In genomic region chr2:223053431-223054192, GRCh38 we compare ENCODE assay signal across 12 cellular contexts. TPM values are rescaled to one million over a fixed set of nuclear protein-coding genes. Genes with fewer than 3 reads are reported as not detected.
DNase-seq lines count a peak whose midpoint lies in the region; ATAC-seq, FAIRE-seq and TF ChIP-seq lines count a peak whose summit lies in the region.
"Had no signal": no experiment of that assay in that cellular context is flagged by ENCODE, and none has a peak within 500 bp of the region (broad histone marks: within the 10 kb centered on the region; RNA-seq: fewer than 3 reads in every experiment).

No MANE protein-coding gene starts in this region.

- no peaks in the 10 kb centered on the region for H3K36me3 ChIP-seq in SJSA1
- no peaks in the 10 kb centered on the region for H3K36me3 ChIP-seq in H1 (ENCODE audit: control insufficient read depth in 2 of 4, insufficient read depth in 4 of 4, low read length in 3 of 4)
- no peaks in the 10 kb centered on the region for H3K36me3 ChIP-seq in thyroid gland

- no peaks in the 10 kb centered on the region for H4K20me1 ChIP-seq in H1 (replicated peaks in 1 of 2; ENCODE audit: control insufficient read depth in 1 of 2, insufficient read depth in 2 of 2, low read length in 2 of 2)

- no peak for TF ChIP-seq POLR2A in H1 (IDR thresholded peaks at IDR 0.05; ENCODE audit: control extremely low read depth in 1 of 2, low read depth in 2 of 2, low read length in 2 of 2)
- TF ChIP-seq POLR2A in thyroid gland (IDR thresholded peaks at IDR 0.05): peak in 1 of 2 donors; percentile 48

- H2AK5ac ChIP-seq in H1 (ENCODE audit: low read depth, low read length): no peak overlapping the region

- H4K8ac ChIP-seq in H1 (ENCODE audit: extremely low read depth, insufficient read depth, low read length): no peak overlapping the region

- H3K4me1 Mint-ChIP-seq in nephron: peaks cover 74% of the 10 kb centered on the region
- H3K4me1 Mint-ChIP-seq in activated T-helper 17 cell treated with anti-CD3 and anti-CD28 coated beads, Interleukin-2, amount 50 U/mL, for 72 hours: no peaks in the 10 kb centered on the region

- H2BK120ac ChIP-seq in H1 (replicated peaks; ENCODE audit: low read depth, low read length): no peak overlapping the region

- H4K91ac ChIP-seq in H1 (replicated peaks; ENCODE audit: insufficient read length, low read length): no peak overlapping the region

- no peaks in the 10 kb centered on the region for H3K27me3 Mint-ChIP-seq in nephron (ENCODE audit: low read depth)
- H3K27me3 Mint-ChIP-seq in activated T-helper 17 cell treated with anti-CD3 and anti-CD28 coated beads, Interleukin-2, amount 50 U/mL, for 72 hours: peaks cover 21% of the 10 kb centered on the region

- DNase-seq in SJSA1 (ENCODE audit: low read depth in 1 of 2, low spot score in 2 of 2): no peak
- DNase-seq in H1 (ENCODE audit: low read depth in 1 of 2, low spot score in 2 of 2): no peak
- DNase-seq in thyroid gland: peak; percentile 34 to 35
- no peak for DNase-seq in NOMO-1 (lab: John Stamatoyannopoulos, UW; ENCODE audit: unreplicated experiment in 2 of 2)
- DNase-seq in activated gamma-delta T cell (lab: John Stamatoyannopoulos, UW): no peak
- DNase-seq: Kasumi-1, midbrain, NCI-H510A had no signal

- H3K4me3 ChIP-seq in SJSA1 (peak overlapping the region; percentile 42), H1 (ENCODE audit: extremely low read depth in 1 of 4, insufficient read depth in 2 of 4, low read depth in 3 of 4, low read length in 4 of 4) (no peak overlapping the region), thyroid gland (replicated peaks in 1 of 3) (peak overlapping the region; percentile 2 to 36 (median 28))

- H3K9me3 ChIP-seq in SJSA1 (replicated peaks): no peaks in the 10 kb centered on the region
- H3K9me3 ChIP-seq in H1 (ENCODE audit: insufficient read depth in 2 of 2, low read depth in 1 of 2, low read length in 1 of 2): no peaks in the 10 kb centered on the region
- H3K9me3 ChIP-seq in thyroid gland: no peaks in the 10 kb centered on the region

- no peak overlapping the region for H3K56ac ChIP-seq in H1 (replicated peaks; ENCODE audit: insufficient read length, low read depth, low read length)

- no peak overlapping the region for H3K4me2 ChIP-seq in H1 (ENCODE audit: insufficient read depth in 1 of 2, low read depth in 2 of 2, low read length in 2 of 2)

- TF ChIP-seq CTCF in H1 (IDR thresholded peaks at IDR 0.05; ENCODE audit: control extremely low read depth in 1 of 3, insufficient read depth in 1 of 3, low read depth in 1 of 3, low read length in 3 of 3): no peak
- no peak for TF ChIP-seq CTCF in nephron (IDR thresholded peaks at IDR 0.05; ENCODE audit: unreplicated experiment in 3 of 3)
- no peak for TF ChIP-seq CTCF in thyroid gland (IDR thresholded peaks at IDR 0.05)

- no peaks in the 10 kb centered on the region for H3K23me2 ChIP-seq in H1 (ENCODE audit: low read depth, low read length)

- H2AFZ ChIP-seq in H1 (ENCODE audit: low read length): 0 out of 2 replicates have a peak overlapping the region, but pooled peaks have one; percentile 49

- no peak overlapping the region for H2BK12ac ChIP-seq in H1 (ENCODE audit: low read depth, low read length)

- no peak overlapping the region for H3K23ac ChIP-seq in H1 (ENCODE audit: insufficient read length)

- H4K5ac ChIP-seq in H1 (ENCODE audit: insufficient read length, low read depth, low read length): no peak overlapping the region

- H3K14ac ChIP-seq in H1 (ENCODE audit: insufficient read length): no peak overlapping the region

- no peak overlapping the region for H2BK20ac ChIP-seq in H1 (ENCODE audit: low read length)

- no peak for TF ChIP-seq EP300 in H1 (IDR thresholded peaks at IDR 0.05; ENCODE audit: borderline replicate concordance in 1 of 2, low read depth in 2 of 2, low read length in 2 of 2)

- peak overlapping the region; percentile 90 to 97 (median 93) for H3K27ac Mint-ChIP-seq in nephron
- no peak overlapping the region for H3K27ac Mint-ChIP-seq in activated T-helper 17 cell treated with anti-CD3 and anti-CD28 coated beads, Interleukin-2, amount 50 U/mL, for 72 hours

- H3K79me1 ChIP-seq in H1 (ENCODE audit: low read depth, low read length): no peaks in the 10 kb centered on the region

- no peak for ATAC-seq in activated T-helper 17 cell treated with anti-CD3 and anti-CD28 coated beads, Interleukin-2, amount 50 U/mL, for 72 hours (replicated peaks)

- H2BK5ac ChIP-seq in H1 (ENCODE audit: low read depth, low read length): no peak overlapping the region

- no peaks in the 10 kb centered on the region for H3K9me3 Mint-ChIP-seq in nephron
- no peaks in the 10 kb centered on the region for H3K9me3 Mint-ChIP-seq in activated T-helper 17 cell treated with anti-CD3 and anti-CD28 coated beads, Interleukin-2, amount 50 U/mL, for 72 hours

- H3K27me3 ChIP-seq in SJSA1 (replicated peaks): no peaks in the 10 kb centered on the region
- H3K27me3 ChIP-seq in H1 (replicated peaks in 1 of 4; ENCODE audit: control insufficient read depth in 3 of 4, extremely low read depth in 1 of 4, insufficient read depth in 3 of 4, low read length in 3 of 4): no peaks in the 10 kb centered on the region
- H3K27me3 ChIP-seq in thyroid gland: no peaks in the 10 kb centered on the region

- no peak for FAIRE-seq in H1 (lab: Jason Lieb, UNC)
- FAIRE-seq: GM18507 had no signal

- H3K79me2 ChIP-seq in H1 (ENCODE audit: control insufficient read depth in 1 of 2, insufficient read depth in 2 of 2, low read length in 2 of 2): no peaks in the 10 kb centered on the region

- no peak overlapping the region for H3K4ac ChIP-seq in H1 (replicated peaks; ENCODE audit: insufficient read length, low read depth, low read length)

- intact Hi-C loops in thyroid gland (cut with DNase I): loop anchor here (10.0 kb wide), 1 partner anchor 69 kb away; no protein-coding TSS in a partner anchor

- POLR2A ChIA-PET in H1 (lab: Charles Lee; ENCODE audit: partially characterized antibody): no interaction called here

- H3K36me3 Mint-ChIP-seq in nephron (ENCODE audit: low read depth): peaks cover 12% of the 10 kb centered on the region
- H3K36me3 Mint-ChIP-seq in activated T-helper 17 cell treated with anti-CD3 and anti-CD28 coated beads, Interleukin-2, amount 50 U/mL, for 72 hours (ENCODE audit: low read depth): no peaks in the 10 kb centered on the region

- peak overlapping the region; percentile 70 for H3K27ac ChIP-seq in SJSA1
- no peak overlapping the region for H3K27ac ChIP-seq in H1 (ENCODE audit: low read depth, low read length)
- H3K27ac ChIP-seq in thyroid gland: peak overlapping the region; percentile 77 to 99 (median 89)

- no peak overlapping the region for H3K9ac ChIP-seq in H1 (replicated peaks in 1 of 4; ENCODE audit: extremely low read depth in 1 of 4, low read depth in 3 of 4, low read length in 3 of 4)

- H3K18ac ChIP-seq in H1 (ENCODE audit: extremely low read depth, low read length): no peak overlapping the region

- no peak overlapping the region for H2BK15ac ChIP-seq in H1 (ENCODE audit: low read length)

- no peak for TF ChIP-seq RAD21 in H1 (IDR thresholded peaks at IDR 0.05 in 1 of 2, conservative IDR thresholded peaks at IDR 0.05 in 1 of 2; ENCODE audit: low read depth in 2 of 2, low read length in 2 of 2)

- peak overlapping the region; percentile 78 to 90 (median 86) for H3K4me3 Mint-ChIP-seq in nephron
- no peak overlapping the region for H3K4me3 Mint-ChIP-seq in activated T-helper 17 cell treated with anti-CD3 and anti-CD28 coated beads, Interleukin-2, amount 50 U/mL, for 72 hours

- WGBS in H1 (ENCODE audit: extremely low coverage in 1 of 2, insufficient coverage in 1 of 2, insufficient read length in 1 of 2, insufficient replicate concordance in 2 of 2, low coverage in 1 of 2, low lambda C conversion rate in 2 of 2, missing lambda C conversion rate in 1 of 2), 2 experiments: 93% methylated on average over 16 of the region's 16 CpGs; no CpG with 5 or more reads in 1 of the 2 experiments
- 47 to 53% methylated on average over 8 to 12 of the region's 16 CpGs for WGBS in thyroid gland, 2 donors

- H3K4me1 ChIP-seq in SJSA1 (replicated peaks) (peaks cover 50% of the 10 kb centered on the region), H1 (replicated peaks in 1 of 4; ENCODE audit: control insufficient read depth in 3 of 4, insufficient read depth in 4 of 4, low read length in 3 of 4) (peaks cover 2 to 15% (median 7%) of the 10 kb centered on the region in 4 experiments; a peak in 5 of 7 replicates), thyroid gland (peaks cover 39 to 41% of the 10 kb centered on the region in 2 donors)

- CTCF ChIA-PET in H1 (lab: Charles Lee; ENCODE audit: partially characterized antibody): interaction anchor here (1.2 kb wide), 1 partner anchor 15 kb away, joined by 4 read pairs; no protein-coding TSS in a partner anchor

TF ChIP-seq in H1, 55 proteins besides CTCF, POLR2A, EP300 and RAD21 (continues in another document):
- TF ChIP-seq JUND (IDR thresholded peaks at IDR 0.05; ENCODE audit: low read length) (no peak), SIX5 (IDR thresholded peaks at IDR 0.05; ENCODE audit: low read depth, low read length) (no peak), EGR1 (IDR thresholded peaks at IDR 0.05; ENCODE audit: borderline replicate concordance, low read depth, low read length) (no peak), BCL11A (IDR thresholded peaks at IDR 0.05; ENCODE audit: low read depth in 2 of 2, low read length in 2 of 2) (no peak), SP4 (IDR thresholded peaks at IDR 0.05; ENCODE audit: low read length) (no peak), MAX (IDR thresholded peaks at IDR 0.05) (no peak), CBX8 (IDR thresholded peaks at IDR 0.05; ENCODE audit: borderline replicate concordance, low read depth, low read length) (no peak), RFX5 (IDR thresholded peaks at IDR 0.05; ENCODE audit: borderline replicate concordance, low read depth, low read length) (no peak), POU5F1 (IDR thresholded peaks at IDR 0.05; ENCODE audit: low read depth, low read length) (no peak)

RNA-seq across cellular contexts. Expression of gene KCNE4, which starts 1.6 kb away (rescaled TPM):
- 3.1 and 4.3 TPM in 2 replicates for total RNA-seq in SJSA1 (2014; rRNA removed; shearing (Covaris generic))
- total RNA-seq in H1 (2021; fragmentation: NEBNext Ultra II Directional; extraction: Animal tissue kit (Norgen Biotek cat#: 25700)): 0.09 TPM in 1 of 2 replicates, not detected in the other
- polyA plus RNA-seq in H1 (2011; rRNA removed): 0.03 and 0.08 TPM in 2 replicates
- 0.04 TPM for polyA plus RNA-seq in H1 (2011; cell fraction: cytosol; rRNA removed)
- polyA plus RNA-seq in H1 (2011; cell fraction: nucleus; rRNA removed): 0.03 TPM
- polyA plus RNA-seq in H1 (2012, experiment 1 of 2): 0.09 to 0.17 TPM (median 0.10 TPM) in 3 of 4 replicates, not detected in the other
- polyA plus RNA-seq in H1 (2012, experiment 2 of 2): not detected
- not detected for polyA plus RNA-seq in H1 (2013, experiment 1 of 2)
- 0.06 TPM for polyA plus RNA-seq in H1 (2013, experiment 2 of 2)
- 0.05 TPM in 1 of 2 replicates, not detected in the other for polyA minus RNA-seq in H1 (2011; rRNA and poly(A)+ RNA removed)
- not detected for polyA minus RNA-seq in H1 (2011; cell fraction: cytosol; rRNA and poly(A)+ RNA removed)
- polyA minus RNA-seq in H1 (2011; cell fraction: nucleus; rRNA and poly(A)+ RNA removed): not detected
- 10 to 100 TPM in 3 of 4 donors, 1 to 10 TPM in 1; 7.8 to 19.6 (median 18.4) TPM for total RNA-seq in thyroid gland
- total RNA-seq in activated T-helper 17 cell treated with anti-CD3 and anti-CD28 coated beads, Interleukin-2, amount 50 U/mL, for 72 hours: not detected
- total RNA-seq: activated CD8-positive, alpha-beta memory T cell treated with anti-CD3 and anti-CD28 coated beads for 36 hours had no signal

Comparison
In these comparisons a context has a peak if more than half of its experiments do, and no peak if none do; other contexts are left out.
1. DNase-seq: peak in thyroid gland (2 of 2); none in SJSA1 (0 of 2), H1 (0 of 2), NOMO-1 (0 of 2) and activated gamma-delta T cell (single experiment).
2. H3K4me3 ChIP-seq: peak in SJSA1 (single experiment) and thyroid gland (3 of 3); none in H1 (0 of 4).